ENCODE assay signal across 10 cellular contexts in genomic region chr1:1270813-1271212, GRCh38. TPM values are rescaled to one million over a fixed set of nuclear protein-coding genes. Genes with fewer than 3 reads are reported as not detected.
DNase-seq lines count a peak whose midpoint lies in the region; ATAC-seq, FAIRE-seq and TF ChIP-seq lines count a peak whose summit lies in the region.
"Had no signal": no experiment of that assay in that cellular context is flagged by ENCODE, and none has a peak within 500 bp of the region (broad histone marks: within the 10 kb centered on the region; RNA-seq: fewer than 3 reads in every experiment).

No MANE protein-coding gene starts in this region.

- ATAC-seq in GM23338 (no peak), GM12878 (no peak)
- ATAC-seq: sciatic nerve had no signal

- H3K79me2 ChIP-seq in GM23338 (replicated peaks; ENCODE audit: insufficient read depth), result peaks cover 52% of the 10 kb centered on the region
- H3K79me2 ChIP-seq in GM12878 (ENCODE audit: control insufficient read depth, insufficient read depth, low read length), result peaks cover 44% of the 10 kb centered on the region

- H3K27ac ChIP-seq in AG04450 (ENCODE audit: low read depth, low read length) (peak overlapping the region; percentile 52), GM23338 (ENCODE audit: low read depth) (0 out of 2 replicates have a peak overlapping the region, but pooled peaks have one; percentile 50), GM12878 (ENCODE audit: control insufficient read depth, insufficient read depth) (peak overlapping the region; percentile 1; the same call in 1 of the 2 replicates), muscle layer of colon (ENCODE audit: low read depth, low read length) (no peak overlapping the region), vagina (no peak overlapping the region)

- H3K9me3 Mint-ChIP-seq in GM23338, result no peaks in the 10 kb centered on the region

- intact Hi-C loops in GM12878 (cut with micrococcal nuclease; ENCODE audit: unreplicated experiment) (no loop called here), vagina (cut with DNase I) (no loop called here)

- H3K36me3 ChIP-seq in GM23338 (ENCODE audit: insufficient read depth) (no peaks in the 10 kb centered on the region), GM12878 (ENCODE audit: control insufficient read depth in 2 of 2, insufficient read depth in 2 of 2, low read length in 1 of 2) (peaks cover 8 to 10% of the 10 kb centered on the region in 2 experiments; a peak in 3 of 4 replicates), muscle layer of colon (ENCODE audit: insufficient read depth, low read length) (peaks cover 17% of the 10 kb centered on the region), vagina (peaks cover 0 to 18% of the 10 kb centered on the region in 2 donors)

- BruUV-seq in GM12878 (replicated peaks; lab: Mats Ljungman, UMichigan), result no TSS peak

- H3K4me1 ChIP-seq in GM23338 (ENCODE audit: insufficient read depth) (no peaks in the 10 kb centered on the region; the same call in 1 of the 2 replicates), GM12878 (ENCODE audit: control insufficient read depth, insufficient read depth, low read length) (peaks cover 18% of the 10 kb centered on the region), muscle layer of colon (ENCODE audit: insufficient read depth, low read length) (peaks cover 37% of the 10 kb centered on the region), vagina (peaks cover 56% of the 10 kb centered on the region)

- 0 out of 2 replicates have a peak overlapping the region, but pooled peaks have one; percentile 19 for H3K9ac ChIP-seq in GM12878 (ENCODE audit: control insufficient read depth, insufficient read depth, low read length)
- H3K9ac ChIP-seq in muscle layer of colon (ENCODE audit: low read length), result peak overlapping the region; percentile 36

- H2AFZ ChIP-seq in GM23338 (no peak overlapping the region), GM12878 (ENCODE audit: control insufficient read depth, low read depth, low read length) (no peak overlapping the region)

- peak overlapping the region; percentile 8 for H3K27ac Mint-ChIP-seq in GM23338

- TF ChIP-seq CTCF in AG04450 (IDR thresholded peaks at IDR 0.05; ENCODE audit: low read depth, low read length) (no peak), GM23338 (conservative IDR thresholded peaks at IDR 0.05; ENCODE audit: low read depth in 2 of 2) (no peak), GM12878 (IDR thresholded peaks at IDR 0.05 in 2 of 3, conservative IDR thresholded peaks at IDR 0.05 in 1 of 3; ENCODE audit: control insufficient read depth in 2 of 3, extremely low read depth in 1 of 3, insufficient read depth in 1 of 3, low read depth in 3 of 3, low read length in 3 of 3) (no peak), vagina (IDR thresholded peaks at IDR 0.05) (no peak)

- H3K4me3 Mint-ChIP-seq in GM23338, result peak overlapping the region; percentile 39; the same call in 2 of the 3 replicates

- H3K4me1 Mint-ChIP-seq in GM23338, result peaks cover 25% of the 10 kb centered on the region

- FAIRE-seq in GM12878 (lab: Jason Lieb, UNC) (no peak), urothelium cell line (lab: Jason Lieb, UNC) (no peak)

- H3K9me2 ChIP-seq in GM23338 (ENCODE audit: insufficient read depth), result no peaks in the 10 kb centered on the region

- RAD21 ChIA-PET in GM12878 (lab: Charles Lee; ENCODE audit: unreplicated experiment), result no interaction called here

- 27% methylated on average over 7 of the region's 7 CpGs for WGBS in GM12878 (ENCODE audit: insufficient coverage, insufficient replicate concordance, low lambda C conversion rate, missing lambda C conversion rate)

- H3F3A ChIP-seq in GM23338 (replicated peaks; ENCODE audit: low read depth), result 0 out of 2 replicates have a peak, but pooled peaks cover 4% of the 10 kb centered on the region

- SMC1A ChIA-PET in GM12878 (lab: Charles Lee; ENCODE audit: uncharacterized antibody, unreplicated experiment), result no interaction called here

- peaks cover 9% of the 10 kb centered on the region for H3K27me3 Mint-ChIP-seq in GM23338 (ENCODE audit: insufficient read depth, low read depth, poor library complexity)

- no peaks in the 10 kb centered on the region; the same call in 1 of the 2 replicates for H3K9me3 ChIP-seq in AG04450 (ENCODE audit: control insufficient read depth, insufficient read depth, low read length)
- H3K9me3 ChIP-seq in GM12878 (replicated peaks; ENCODE audit: control insufficient read depth, insufficient read depth, low read length), result no peaks in the 10 kb centered on the region
- H3K9me3 ChIP-seq in muscle layer of colon (ENCODE audit: low read length), result no peaks in the 10 kb centered on the region
- no peaks in the 10 kb centered on the region for H3K9me3 ChIP-seq in vagina

- TF ChIP-seq POLR2A in GM12878 (IDR thresholded peaks at IDR 0.05; ENCODE audit: low read depth, low read length) (no peak), vagina (IDR thresholded peaks at IDR 0.05) (no peak)

- in situ Hi-C loops in GM12878 (cut with MboI), result no loop called here

- no peaks in the 10 kb centered on the region for H3K27me3 ChIP-seq in AG04450 (ENCODE audit: control insufficient read depth, insufficient read depth, low read length)
- H3K27me3 ChIP-seq in GM23338 (ENCODE audit: insufficient read depth), result no peaks in the 10 kb centered on the region
- H3K27me3 ChIP-seq in GM12878 (replicated peaks in 1 of 2; ENCODE audit: control insufficient read depth in 2 of 2, insufficient read depth in 2 of 2, low read length in 1 of 2), result no peaks in the 10 kb centered on the region
- H3K27me3 ChIP-seq in muscle layer of colon (ENCODE audit: control insufficient read depth in 1 of 2, insufficient read depth in 2 of 2, low read length in 2 of 2), result no peaks in the 10 kb centered on the region
- H3K27me3 ChIP-seq in vagina, result no peaks in the 10 kb centered on the region

- TF ChIP-seq EP300 in GM12878 (IDR thresholded peaks at IDR 0.05; ENCODE audit: borderline replicate concordance in 1 of 2, control insufficient read depth in 1 of 2, low read depth in 2 of 2, low read length in 2 of 2), result no peak

- H3K4me3 ChIP-seq in AG04450 (ENCODE audit: low read depth, low read length) (peak overlapping the region; percentile 23), GM23338 (no peak overlapping the region; the same call in 1 of the 2 replicates), GM12878 (peak overlapping the region; percentile 56; the same call in 1 of the 2 replicates), muscle layer of colon (ENCODE audit: low read depth in 1 of 2, low read length in 2 of 2) (no peak overlapping the region), vagina (peak overlapping the region in 1 of 2 donors; percentile 21)

- H3K4me2 ChIP-seq in GM23338, result 0 out of 2 replicates have a peak overlapping the region, but pooled peaks have one; percentile 26
- peak overlapping the region; percentile 100 for H3K4me2 ChIP-seq in GM12878 (ENCODE audit: control insufficient read depth, insufficient read depth)

- H3K36me3 Mint-ChIP-seq in GM23338 (ENCODE audit: low read depth), result peaks cover 22% of the 10 kb centered on the region

- no peak for TF ChIP-seq RAD21 in GM12878 (IDR thresholded peaks at IDR 0.05; ENCODE audit: insufficient read depth, low read depth, low read length)

- CTCF ChIA-PET in AG04450 (lab: Charles Lee) (interaction anchor here (2.1 kb wide), 1 partner anchor 148 kb away, joined by 5 read pairs; no protein-coding TSS in a partner anchor), GM12878 (lab: Yijun Ruan, JAX) (interaction anchor here (0.9 to 1.6 kb wide), 2 partner anchors 19 to 148 kb away, joined by 3 to 8 read pairs; no protein-coding TSS in a partner anchor)

- DNase-seq in AG04450 (ENCODE audit: low read depth, low spot score), result no peak
- no peak for DNase-seq in GM23338 (ENCODE audit: low spot score)
- no peak for DNase-seq in GM12878 (ENCODE audit: low read depth, low spot score)
- no peak for DNase-seq in superior temporal gyrus (ENCODE audit: extremely low spot score)
- DNase-seq in urothelium cell line (ENCODE audit: low spot score), result no peak
- DNase-seq in vagina (ENCODE audit: extremely low spot score in 2 of 2), result no peak
- no peak for DNase-seq in ecto neural progenitor cell (ENCODE audit: low spot score)

- peaks cover 18% of the 10 kb centered on the region for H4K20me1 ChIP-seq in GM23338 (replicated peaks; ENCODE audit: insufficient read depth)
- peaks cover 4% of the 10 kb centered on the region; the same call in 1 of the 2 replicates for H4K20me1 ChIP-seq in GM12878 (ENCODE audit: control insufficient read depth, insufficient read depth)

- POLR2A ChIA-PET in AG04450 (lab: Yijun Ruan, JAX), result no interaction called here
- POLR2A ChIA-PET in GM12878 (lab: Charles Lee), result interaction anchor here (0.6 kb wide), 1 partner anchor 11 kb away, joined by 3 read pairs; no protein-coding TSS in a partner anchor

RNA-seq across cellular contexts. Expression of gene UBE2J2, which starts 2.8 kb away (rescaled TPM):
- polyA plus RNA-seq in AG04450 (2011; rRNA removed) (31.1 and 31.4 TPM in 2 replicates), GM23338 (2016; fragmentation: Nextera tagmentation; extraction: Ambion mirVana) (47.1 and 49.5 TPM in 2 replicates), GM12878 (2011; rRNA removed) (24.3 and 27.0 TPM in 2 replicates), GM12878 (2014; fragmentation: Illumina TruSeq; extraction: Trizol) (38.3 and 43.1 TPM in 2 replicates), GM12878 (2014; fragmentation: Nextera tagmentation; extraction: Ambion mirVana) (1 to 10 TPM in 1 of 2 experiments, under 1 TPM in 1; 0.72 to 3.5 TPM), GM12878 (2014; rRNA removed) (63.0 and 65.0 TPM in 2 replicates), GM12878 (2016; fragmentation: Nextera tagmentation; extraction: Ambion mirVana) (10 to 100 TPM; 70.3 to 70.5 TPM)
- 16.3 and 17.6 TPM in 2 replicates for polyA minus RNA-seq in AG04450 (2011; rRNA and poly(A)+ RNA removed)
- total RNA-seq in GM23338 (2014; rRNA removed; shearing (Covaris generic)), result 70.2 and 73.5 TPM in 2 replicates
- total RNA-seq in GM12878 (2013; cell fraction: nucleolus; rRNA removed), result 69.9 and 74.2 TPM in 2 replicates
- total RNA-seq in GM12878 (2014; rRNA removed) (45.6 and 55.4 TPM in 2 replicates), GM12878 (2014; rRNA removed; fragmentation: Illumina TruSeq; extraction: Trizol) (28.3 and 33.5 TPM in 2 replicates), GM12878 (2021) (52.0 and 57.1 TPM in 2 replicates), vagina (56.7 TPM)
- polyA plus RNA-seq in GM12878 (2011; ENCODE audit: low read depth), result 12.1 TPM
- polyA plus RNA-seq in GM12878 (2011; cell fraction: cytosol; rRNA removed), result 32.3 and 38.7 TPM in 2 replicates
- 41.8 and 58.0 TPM in 2 replicates for polyA plus RNA-seq in GM12878 (2011; cell fraction: nucleus; rRNA removed)
- 36.4 and 40.9 TPM in 2 replicates for polyA plus RNA-seq in GM12878 (2012)
- polyA minus RNA-seq in GM12878 (2011; rRNA and poly(A)+ RNA removed), result 6.4 and 16.3 TPM in 2 replicates
- 11.9 and 13.4 TPM in 2 replicates for polyA minus RNA-seq in GM12878 (2011; cell fraction: cytosol; rRNA and poly(A)+ RNA removed)
- polyA minus RNA-seq in GM12878 (2011; cell fraction: nucleus; rRNA and poly(A)+ RNA removed), result 18.4 and 31.2 TPM in 2 replicates

RNA-seq across cellular contexts. Expression of gene SCNN1D, which starts 9.4 kb away (rescaled TPM):
- polyA plus RNA-seq in AG04450 (2011; rRNA removed) (1.5 and 1.8 TPM in 2 replicates), GM23338 (2016; fragmentation: Nextera tagmentation; extraction: Ambion mirVana) (1.7 and 1.8 TPM in 2 replicates), GM12878 (2011; rRNA removed) (0.10 and 0.18 TPM in 2 replicates), GM12878 (2014; fragmentation: Illumina TruSeq; extraction: Trizol) (0.06 TPM in 1 of 2 replicates, not detected in the other), GM12878 (2014; fragmentation: Nextera tagmentation; extraction: Ambion mirVana) (under 1 TPM in 1 of 2 experiments, not detected in 1; 0.07 TPM), GM12878 (2014; rRNA removed) (2.0 and 2.3 TPM in 2 replicates), GM12878 (2016; fragmentation: Nextera tagmentation; extraction: Ambion mirVana) (under 1 TPM; 0.11 to 0.62 TPM)
- 0.37 and 1.1 TPM in 2 replicates for polyA minus RNA-seq in AG04450 (2011; rRNA and poly(A)+ RNA removed)
- 0.70 and 1.4 TPM in 2 replicates for total RNA-seq in GM23338 (2014; rRNA removed; shearing (Covaris generic))
- total RNA-seq in GM12878 (2013; cell fraction: nucleolus; rRNA removed), result 1.4 and 1.6 TPM in 2 replicates
- total RNA-seq in GM12878 (2014; rRNA removed) (0.60 and 0.85 TPM in 2 replicates), GM12878 (2014; rRNA removed; fragmentation: Illumina TruSeq; extraction: Trizol) (0.13 and 0.41 TPM in 2 replicates), GM12878 (2021) (1.9 and 2.3 TPM in 2 replicates), vagina (8.6 TPM)
- polyA plus RNA-seq in GM12878 (2011; ENCODE audit: low read depth), result 0.21 TPM
- 0.21 and 0.59 TPM in 2 replicates for polyA plus RNA-seq in GM12878 (2011; cell fraction: cytosol; rRNA removed)
- polyA plus RNA-seq in GM12878 (2011; cell fraction: nucleus; rRNA removed), result 8.3 and 8.4 TPM in 2 replicates
- 2.0 and 2.1 TPM in 2 replicates for polyA plus RNA-seq in GM12878 (2012)
- 0.31 TPM in 1 of 2 replicates, not detected in the other for polyA minus RNA-seq in GM12878 (2011; rRNA and poly(A)+ RNA removed)
- not detected in 2 replicates for polyA minus RNA-seq in GM12878 (2011; cell fraction: cytosol; rRNA and poly(A)+ RNA removed)
- polyA minus RNA-seq in GM12878 (2011; cell fraction: nucleus; rRNA and poly(A)+ RNA removed), result 0.85 and 0.96 TPM in 2 replicates

RNA-seq across cellular contexts. Expression of gene C1QTNF12, which starts 24.3 kb away (rescaled TPM):
- polyA plus RNA-seq in AG04450 (2011; rRNA removed), result 0.21 and 0.51 TPM in 2 replicates
- polyA minus RNA-seq in AG04450 (2011; rRNA and poly(A)+ RNA removed), result not detected in 2 replicates
- total RNA-seq in GM23338 (2014; rRNA removed; shearing (Covaris generic)), result 3.0 and 4.1 TPM in 2 replicates
- polyA plus RNA-seq in GM23338 (2016; fragmentation: Nextera tagmentation; extraction: Ambion mirVana), result 4.1 and 4.2 TPM in 2 replicates
- 1.3 and 1.4 TPM in 2 replicates for total RNA-seq in GM12878 (2013; cell fraction: nucleolus; rRNA removed)
- 0.17 and 0.76 TPM in 2 replicates for total RNA-seq in GM12878 (2014; rRNA removed)
- 0.37 TPM in 1 of 2 replicates, not detected in the other for total RNA-seq in GM12878 (2014; rRNA removed; fragmentation: Illumina TruSeq; extraction: Trizol)
- total RNA-seq in GM12878 (2021), result 0.96 and 1.0 TPM in 2 replicates
- polyA plus RNA-seq in GM12878 (2011; ENCODE audit: low read depth), result 1.9 TPM
- polyA plus RNA-seq in GM12878 (2011; rRNA removed), result not detected in 2 replicates
- 0.22 and 0.48 TPM in 2 replicates for polyA plus RNA-seq in GM12878 (2011; cell fraction: cytosol; rRNA removed)
- 4.2 and 6.9 TPM in 2 replicates for polyA plus RNA-seq in GM12878 (2011; cell fraction: nucleus; rRNA removed)
- polyA plus RNA-seq in GM12878 (2012), result 3.7 and 4.4 TPM in 2 replicates
- not detected in 2 replicates for polyA plus RNA-seq in GM12878 (2014; fragmentation: Illumina TruSeq; extraction: Trizol)
- under 1 TPM in 1 of 2 experiments, not detected in 1; 0.31 TPM for polyA plus RNA-seq in GM12878 (2014; fragmentation: Nextera tagmentation; extraction: Ambion mirVana)
- 0.50 and 0.84 TPM in 2 replicates for polyA plus RNA-seq in GM12878 (2014; rRNA removed)
- polyA plus RNA-seq in GM12878 (2016; fragmentation: Nextera tagmentation; extraction: Ambion mirVana), result under 1 TPM in 1 of 2 experiments, not detected in 1; 0.20 TPM
- 0.52 TPM in 1 of 2 replicates, not detected in the other for polyA minus RNA-seq in GM12878 (2011; rRNA and poly(A)+ RNA removed)
- polyA minus RNA-seq in GM12878 (2011; cell fraction: cytosol; rRNA and poly(A)+ RNA removed), result not detected in 2 replicates
- 1.1 and 1.8 TPM in 2 replicates for polyA minus RNA-seq in GM12878 (2011; cell fraction: nucleus; rRNA and poly(A)+ RNA removed)
- not detected for total RNA-seq in vagina
- total RNA-seq: Daoy had no signal

RNA-seq across cellular contexts. Expression of gene ACAP3, which starts 36.9 kb away (rescaled TPM):
- polyA plus RNA-seq in AG04450 (2011; rRNA removed), result 17.5 and 24.8 TPM in 2 replicates
- 16.3 and 24.9 TPM in 2 replicates for polyA minus RNA-seq in AG04450 (2011; rRNA and poly(A)+ RNA removed)
- total RNA-seq in GM23338 (2014; rRNA removed; shearing (Covaris generic)), result 27.7 and 31.9 TPM in 2 replicates
- 6.4 and 8.1 TPM in 2 replicates for polyA plus RNA-seq in GM23338 (2016; fragmentation: Nextera tagmentation; extraction: Ambion mirVana)
- total RNA-seq in GM12878 (2013; cell fraction: nucleolus; rRNA removed), result 33.1 and 35.9 TPM in 2 replicates
- total RNA-seq in GM12878 (2014; rRNA removed), result 17.6 and 22.1 TPM in 2 replicates
- 4.0 and 4.4 TPM in 2 replicates for total RNA-seq in GM12878 (2014; rRNA removed; fragmentation: Illumina TruSeq; extraction: Trizol)
- total RNA-seq in GM12878 (2021), result 29.8 and 34.2 TPM in 2 replicates
- 3.8 TPM for polyA plus RNA-seq in GM12878 (2011; ENCODE audit: low read depth)
- 4.6 and 8.3 TPM in 2 replicates for polyA plus RNA-seq in GM12878 (2011; rRNA removed)
- 7.2 and 11.7 TPM in 2 replicates for polyA plus RNA-seq in GM12878 (2011; cell fraction: cytosol; rRNA removed)
- polyA plus RNA-seq in GM12878 (2011; cell fraction: nucleus; rRNA removed), result 255 and 314 TPM in 2 replicates
- polyA plus RNA-seq in GM12878 (2012), result 21.5 and 22.5 TPM in 2 replicates
- 0.62 and 4.5 TPM in 2 replicates for polyA plus RNA-seq in GM12878 (2014; fragmentation: Illumina TruSeq; extraction: Trizol)
- under 1 TPM; 0.05 to 0.11 TPM for polyA plus RNA-seq in GM12878 (2014; fragmentation: Nextera tagmentation; extraction: Ambion mirVana)
- 28.1 and 32.7 TPM in 2 replicates for polyA plus RNA-seq in GM12878 (2014; rRNA removed)
- 10 to 100 TPM in 1 of 2 experiments, 1 to 10 TPM in 1; 5.9 to 10.9 TPM for polyA plus RNA-seq in GM12878 (2016; fragmentation: Nextera tagmentation; extraction: Ambion mirVana)
- polyA minus RNA-seq in GM12878 (2011; rRNA and poly(A)+ RNA removed), result 11.4 and 14.2 TPM in 2 replicates
- 8.3 and 17.0 TPM in 2 replicates for polyA minus RNA-seq in GM12878 (2011; cell fraction: cytosol; rRNA and poly(A)+ RNA removed)
- polyA minus RNA-seq in GM12878 (2011; cell fraction: nucleus; rRNA and poly(A)+ RNA removed), result 20.7 and 27.7 TPM in 2 replicates
- total RNA-seq in vagina, result 68.5 TPM

RNA-seq across cellular contexts. Expression of gene PUSL1, which starts 37.6 kb away (rescaled TPM):
- polyA plus RNA-seq in AG04450 (2011; rRNA removed), result 9.6 and 15.6 TPM in 2 replicates
- polyA minus RNA-seq in AG04450 (2011; rRNA and poly(A)+ RNA removed), result 4.9 and 6.8 TPM in 2 replicates
- total RNA-seq in GM23338 (2014; rRNA removed; shearing (Covaris generic)), result 49.9 and 55.8 TPM in 2 replicates
- 41.5 and 43.9 TPM in 2 replicates for polyA plus RNA-seq in GM23338 (2016; fragmentation: Nextera tagmentation; extraction: Ambion mirVana)
- 17.6 and 24.8 TPM in 2 replicates for total RNA-seq in GM12878 (2013; cell fraction: nucleolus; rRNA removed)
- total RNA-seq in GM12878 (2014; rRNA removed), result 21.3 and 28.4 TPM in 2 replicates
- total RNA-seq in GM12878 (2014; rRNA removed; fragmentation: Illumina TruSeq; extraction: Trizol), result 5.3 and 6.0 TPM in 2 replicates
- 26.0 and 27.2 TPM in 2 replicates for total RNA-seq in GM12878 (2021)
- polyA plus RNA-seq in GM12878 (2011; ENCODE audit: low read depth), result 3.3 TPM
- polyA plus RNA-seq in GM12878 (2011; rRNA removed), result 1.9 and 5.0 TPM in 2 replicates
- 10.4 and 19.0 TPM in 2 replicates for polyA plus RNA-seq in GM12878 (2011; cell fraction: cytosol; rRNA removed)
- 20.4 and 32.0 TPM in 2 replicates for polyA plus RNA-seq in GM12878 (2011; cell fraction: nucleus; rRNA removed)
- polyA plus RNA-seq in GM12878 (2012), result 8.7 and 11.0 TPM in 2 replicates
- polyA plus RNA-seq in GM12878 (2014; fragmentation: Illumina TruSeq; extraction: Trizol), result 0.13 and 2.5 TPM in 2 replicates
- 1 to 10 TPM in 1 of 2 experiments, under 1 TPM in 1; 0.16 to 1.5 TPM for polyA plus RNA-seq in GM12878 (2014; fragmentation: Nextera tagmentation; extraction: Ambion mirVana)
- 24.3 and 28.6 TPM in 2 replicates for polyA plus RNA-seq in GM12878 (2014; rRNA removed)
- 10 to 100 TPM; 27.5 to 28.4 TPM for polyA plus RNA-seq in GM12878 (2016; fragmentation: Nextera tagmentation; extraction: Ambion mirVana)
- 2.6 and 5.0 TPM in 2 replicates for polyA minus RNA-seq in GM12878 (2011; rRNA and poly(A)+ RNA removed)
- 4.4 and 6.0 TPM in 2 replicates for polyA minus RNA-seq in GM12878 (2011; cell fraction: cytosol; rRNA and poly(A)+ RNA removed)
- 13.7 and 28.9 TPM in 2 replicates for polyA minus RNA-seq in GM12878 (2011; cell fraction: nucleus; rRNA and poly(A)+ RNA removed)
- 31.2 TPM for total RNA-seq in vagina

Comparison
In these comparisons a context has a peak if more than half of its experiments do, and no peak if none do; other contexts are left out.
1. H3K27ac ChIP-seq: peak in AG04450 (single experiment), GM23338 (single experiment) and GM12878 (single experiment); none in muscle layer of colon (single experiment) and vagina (single experiment).
2. H3K4me3 ChIP-seq: peak in AG04450 (single experiment) and GM12878 (single experiment); none in GM23338 (single experiment) and muscle layer of colon (0 of 2).